Comparison of ENCODE assay signal across 2 cellular contexts in the genomic region with DNA sequence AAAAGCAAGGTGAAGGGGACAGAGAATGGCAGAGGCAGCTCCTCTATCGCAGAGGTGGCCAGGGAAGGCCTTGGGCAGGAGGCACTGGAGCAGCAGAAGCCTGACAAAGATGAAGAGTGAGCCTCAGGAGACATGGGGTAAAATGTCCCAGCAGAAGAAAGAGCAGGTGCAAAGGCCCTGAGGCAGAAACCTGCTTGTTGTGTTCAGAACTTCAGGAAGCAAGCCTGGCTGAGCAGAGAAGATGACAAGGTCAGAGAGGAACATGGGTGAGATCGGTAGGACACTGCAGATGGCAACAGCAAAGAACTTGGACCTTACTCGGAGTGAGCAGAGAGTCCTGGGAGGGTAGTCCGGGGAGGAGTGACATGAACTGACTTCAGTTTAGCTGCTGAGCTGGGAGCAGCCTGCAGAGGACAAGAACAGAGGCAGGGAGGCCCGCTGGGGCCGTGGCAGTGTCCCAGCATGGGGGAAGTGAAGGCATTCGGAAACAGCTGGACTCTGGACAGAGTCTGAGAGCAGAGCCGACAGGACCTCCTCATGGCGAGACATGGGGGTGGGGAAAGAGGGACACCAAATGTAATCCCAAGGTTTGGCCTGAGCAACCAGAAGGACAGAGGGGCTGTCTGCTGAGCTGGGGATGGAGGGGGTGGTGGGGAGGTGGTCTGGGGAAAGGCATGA.
A peak's percentile ranks its signal among the peaks of the same experiment; 100 is the strongest.
TF ChIP-seq lines count a peak whose summit lies in the region.

No MANE protein-coding gene starts in this region.

TF ChIP-seq in HepG2, 621 proteins besides CTCF, POLR2A, EP300 and RAD21 (continues in another document):
- TF ChIP-seq ZZZ3 (CRISPR knock-in tag; IDR thresholded peaks at IDR 0.05; ENCODE audit: borderline replicate concordance) (no peak), FOXC1 (CRISPR knock-in tag; IDR thresholded peaks at IDR 0.05; ENCODE audit: borderline replicate concordance) (no peak), ZNF552 (CRISPR knock-in tag; IDR thresholded peaks at IDR 0.05; ENCODE audit: borderline replicate concordance) (no peak), ZNF687 (CRISPR knock-in tag; IDR thresholded peaks at IDR 0.05) (0 out of 2 replicates have a peak, but pooled peaks have one; percentile 12), HES4 (CRISPR knock-in tag; IDR thresholded peaks at IDR 0.05; ENCODE audit: borderline replicate concordance) (0 out of 2 replicates have a peak, but pooled peaks have one; percentile 32), ZNF749 (CRISPR knock-in tag; IDR thresholded peaks at IDR 0.05; ENCODE audit: borderline replicate concordance) (0 out of 2 replicates have a peak, but pooled peaks have one; percentile 41), ZNF281 (CRISPR knock-in tag; IDR thresholded peaks at IDR 0.05; ENCODE audit: borderline replicate concordance) (peak; percentile 53; the same call in 1 of the 2 replicates), ZNF580 (CRISPR knock-in tag; IDR thresholded peaks at IDR 0.05; ENCODE audit: borderline replicate concordance, low read depth) (0 out of 2 replicates have a peak, but pooled peaks have one; percentile 13), RFX1 (IDR thresholded peaks at IDR 0.05) (no peak), MTA1 (CRISPR knock-in tag; IDR thresholded peaks at IDR 0.05; ENCODE audit: borderline replicate concordance) (0 out of 2 replicates have a peak, but pooled peaks have one; percentile 24), CHD4 (IDR thresholded peaks at IDR 0.05; ENCODE audit: borderline replicate concordance, low read length) (peak; percentile 44; the same call in 1 of the 2 replicates), HNF4G (IDR thresholded peaks at IDR 0.05; ENCODE audit: borderline replicate concordance, low read depth, low read length) (no peak), HNF4G (CRISPR knock-in tag; IDR thresholded peaks at IDR 0.05; ENCODE audit: borderline replicate concordance, low read depth) (0 out of 2 replicates have a peak, but pooled peaks have one; percentile 43), HDAC2 (CRISPR knock-in tag; IDR thresholded peaks at IDR 0.05) (0 out of 2 replicates have a peak, but pooled peaks have one; percentile 9), HDAC1 (CRISPR knock-in tag; IDR thresholded peaks at IDR 0.05) (no peak)
- TF ChIP-seq, protein P1, sequence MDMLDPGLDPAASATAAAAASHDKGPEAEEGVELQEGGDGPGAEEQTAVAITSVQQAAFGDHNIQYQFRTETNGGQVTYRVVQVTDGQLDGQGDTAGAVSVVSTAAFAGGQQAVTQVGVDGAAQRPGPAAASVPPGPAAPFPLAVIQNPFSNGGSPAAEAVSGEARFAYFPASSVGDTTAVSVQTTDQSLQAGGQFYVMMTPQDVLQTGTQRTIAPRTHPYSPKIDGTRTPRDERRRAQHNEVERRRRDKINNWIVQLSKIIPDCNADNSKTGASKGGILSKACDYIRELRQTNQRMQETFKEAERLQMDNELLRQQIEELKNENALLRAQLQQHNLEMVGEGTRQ (IDR thresholded peaks at IDR 0.05; ENCODE audit: low read depth, low read length) = no peak
- TF ChIP-seq, protein P1 (CRISPR knock-in tag; IDR thresholded peaks at IDR 0.05; ENCODE audit: borderline replicate concordance) = no peak

TF ChIP-seq in GM12878, 131 proteins besides CTCF, POLR2A, EP300 and RAD21:
- TF ChIP-seq ETV6 (conservative IDR thresholded peaks at IDR 0.05 in 1 of 2, IDR thresholded peaks at IDR 0.05 in 1 of 2; ENCODE audit: borderline replicate concordance in 1 of 2, low read depth in 1 of 2) (peak in 1 of 2 experiments; percentile 29; a peak in 1 of 4 replicates), KLF5 (IDR thresholded peaks at IDR 0.05; ENCODE audit: partially characterized antibody) (no peak), ESRRA (IDR thresholded peaks at IDR 0.05; ENCODE audit: low read length) (no peak), SMARCA5 (IDR thresholded peaks at IDR 0.05) (peak; percentile 69), BHLHE40 (IDR thresholded peaks at IDR 0.05; ENCODE audit: borderline replicate concordance in 1 of 2, low read depth in 2 of 2, low read length in 1 of 2) (no peak)
